ENCODE assay signal across 8 cellular contexts in genomic region chr1:181089777-181090505, GRCh38. TPM values are rescaled to one million over a fixed set of nuclear protein-coding genes. Genes with fewer than 3 reads are reported as not detected.
A peak's percentile ranks its signal among the peaks of the same experiment; 100 is the strongest.
DNase-seq lines count a peak whose midpoint lies in the region; ATAC-seq, FAIRE-seq and TF ChIP-seq lines count a peak whose summit lies in the region.

No MANE protein-coding gene starts in this region.

- H3K27me3 ChIP-seq in CD8-positive, alpha-beta T cell (ENCODE audit: insufficient read depth, low read length): no peaks in the 10 kb centered on the region
- H3K27me3 ChIP-seq in right cardiac atrium (ENCODE audit: control insufficient read depth, insufficient read depth): no peaks in the 10 kb centered on the region

- ATAC-seq in CD8-positive, alpha-beta T cell: peak; percentile 58
- ATAC-seq in GM21367 (IDR thresholded peaks at IDR 0.05; ENCODE audit: unreplicated experiment): peak; percentile 27
- ATAC-seq in SK-N-SH treated with all-trans-retinoic acid at 6 μM for 48 hours: peak; percentile 8
- ATAC-seq in right cardiac atrium: peak; percentile 58 to 74

- under 1% methylated on average over 39 of the region's 39 CpGs for WGBS in right cardiac atrium

- H3K36me3 Mint-ChIP-seq in CD8-positive, alpha-beta T cell: peaks cover 20% of the 10 kb centered on the region
- H3K36me3 Mint-ChIP-seq in IgD-negative memory B cell: peaks cover 16% of the 10 kb centered on the region

- peaks cover 20% of the 10 kb centered on the region for H3K4me1 ChIP-seq in CD8-positive, alpha-beta T cell (ENCODE audit: insufficient read depth, low read length)
- H3K4me1 ChIP-seq in right cardiac atrium (ENCODE audit: control insufficient read depth, insufficient read depth, low read length): peaks cover 3% of the 10 kb centered on the region

- no peak for FAIRE-seq in HTR-8/SVneo (lab: Jason Lieb, UNC)

- POLR2A ChIA-PET in CD8-positive, alpha-beta T cell (lab: Charles Lee): interaction anchor here (0.8 to 6.4 kb wide), 16 partner anchors 7 to 90 kb away, joined by 3 to 143 read pairs (median 5); partner anchors contain the start of genes MR1 and STX6

- intact Hi-C loops in CD8-positive, alpha-beta T cell (cut with DNase I, micrococcal nuclease): loop anchor here (1.0 to 5.0 kb wide), 5 partner anchors 15 to 588 kb away; partner anchors contain the start of genes ACBD6 (in 2 of the 2) and XPR1 (in 2 of the 2)
- intact Hi-C loops in right cardiac atrium (cut with DNase I): loop anchor here (2.0 to 10.0 kb wide), 4 partner anchors 52 to 57 kb away; partner anchors contain the start of gene MR1 (in 2 of the 4)

- peak; percentile 48 to 79 (median 70) for DNase-seq in CD8-positive, alpha-beta T cell
- peak; percentile 32 for DNase-seq in activated naive CD8-positive, alpha-beta T cell treated with anti-CD3 and anti-CD28 coated beads, Interleukin-2, amount 50 U/mL, for 16 hours (ENCODE audit: low read depth, low spot score)
- peak; percentile 67 to 88 (median 86) for DNase-seq in right cardiac atrium
- DNase-seq in retina: peak; percentile 86
- DNase-seq in HTR-8/SVneo (ENCODE audit: insufficient read length, low spot score): no peak

- peaks cover 41% of the 10 kb centered on the region for H3K4me1 Mint-ChIP-seq in CD8-positive, alpha-beta T cell (ENCODE audit: low read depth)
- H3K4me1 Mint-ChIP-seq in IgD-negative memory B cell: peaks cover 33 to 42% (median 39%) of the 10 kb centered on the region in 3 donors

- H3K9me3 Mint-ChIP-seq in CD8-positive, alpha-beta T cell: no peaks in the 10 kb centered on the region
- no peaks in the 10 kb centered on the region for H3K9me3 Mint-ChIP-seq in IgD-negative memory B cell

- peak overlapping the region; percentile 97 for H3K27ac Mint-ChIP-seq in CD8-positive, alpha-beta T cell
- peak overlapping the region; percentile 98 to 100 (median 99) for H3K27ac Mint-ChIP-seq in IgD-negative memory B cell

- H3K27me3 Mint-ChIP-seq in CD8-positive, alpha-beta T cell (ENCODE audit: low read depth): no peaks in the 10 kb centered on the region
- no peaks in the 10 kb centered on the region for H3K27me3 Mint-ChIP-seq in IgD-negative memory B cell

- no peaks in the 10 kb centered on the region for H3K36me3 ChIP-seq in CD8-positive, alpha-beta T cell (ENCODE audit: insufficient read depth, low read length)

- no peak for TF ChIP-seq CTCF in CD8-positive, alpha-beta T cell (IDR thresholded peaks at IDR 0.05)

- no peaks in the 10 kb centered on the region for H3K9me3 ChIP-seq in CD8-positive, alpha-beta T cell (ENCODE audit: low read length)
- no peaks in the 10 kb centered on the region for H3K9me3 ChIP-seq in right cardiac atrium (ENCODE audit: control insufficient read depth, low read length)

- H3K4me3 Mint-ChIP-seq in CD8-positive, alpha-beta T cell: peak overlapping the region; percentile 97
- peak overlapping the region; percentile 96 to 99 (median 98) for H3K4me3 Mint-ChIP-seq in IgD-negative memory B cell

- peak overlapping the region; percentile 89 for H3K27ac ChIP-seq in CD8-positive, alpha-beta T cell (ENCODE audit: low read depth, low read length)
- H3K27ac ChIP-seq in right cardiac atrium (ENCODE audit: low read length): peak overlapping the region; percentile 87

- peak overlapping the region; percentile 70 for H3K4me3 ChIP-seq in CD8-positive, alpha-beta T cell (ENCODE audit: low read depth, low read length)
- peak overlapping the region; percentile 70 for H3K4me3 ChIP-seq in right cardiac atrium (ENCODE audit: low read length)

- CTCF ChIA-PET in CD8-positive, alpha-beta T cell (lab: Charles Lee): interaction anchor here (1.1 to 9.6 kb wide), 7 partner anchors 9 to 78 kb away, joined by 3 to 217 read pairs (median 5); no protein-coding TSS in a partner anchor

TF ChIP-seq in SK-N-SH treated with all-trans-retinoic acid at 6 μM for 48 hours, 23 proteins besides CTCF, POLR2A, EP300 and RAD21:
- 0 out of 2 replicates have a peak, but pooled peaks have one; percentile 39 for TF ChIP-seq RARB (CRISPR knock-in tag; IDR thresholded peaks at IDR 0.05)
- no peak for TF ChIP-seq ZNF8 (CRISPR knock-in tag; IDR thresholded peaks at IDR 0.05)

RNA-seq across cellular contexts. Expression of gene IER5, which starts 1.4 kb away (rescaled TPM):
- total RNA-seq in CD8-positive, alpha-beta T cell: 10 to 100 TPM; 74.7 to 76.6 TPM
- 31.0 TPM for polyA plus RNA-seq in IgD-negative memory B cell
- total RNA-seq in right cardiac atrium: 10 to 100 TPM; 21.9 to 32.6 (median 28.2) TPM
- polyA plus RNA-seq in right cardiac atrium: 63.8 TPM

RNA-seq across cellular contexts. Expression of gene MR1, which starts 56.2 kb away (rescaled TPM):
- total RNA-seq in CD8-positive, alpha-beta T cell: 10 to 100 TPM; 15.4 to 16.0 TPM
- polyA plus RNA-seq in IgD-negative memory B cell: 28.3 TPM
- 10 to 100 TPM in 3 of 4 donors, 1 to 10 TPM in 1; 9.0 to 16.1 (median 12.2) TPM for total RNA-seq in right cardiac atrium
- 3.0 TPM for polyA plus RNA-seq in right cardiac atrium

Comparison
In these comparisons a context has a peak if more than half of its experiments do, and no peak if none do; other contexts are left out.
1. ATAC-seq: peak in every context shown above with its lines; median percentile 66 in right cardiac atrium; 58 in CD8-positive, alpha-beta T cell; 27 in GM21367; 8 in SK-N-SH treated with all-trans-retinoic acid at 6 μM for 48 hours.